Comparison of ENCODE assay signal across 1 cellular context in the genomic region with DNA sequence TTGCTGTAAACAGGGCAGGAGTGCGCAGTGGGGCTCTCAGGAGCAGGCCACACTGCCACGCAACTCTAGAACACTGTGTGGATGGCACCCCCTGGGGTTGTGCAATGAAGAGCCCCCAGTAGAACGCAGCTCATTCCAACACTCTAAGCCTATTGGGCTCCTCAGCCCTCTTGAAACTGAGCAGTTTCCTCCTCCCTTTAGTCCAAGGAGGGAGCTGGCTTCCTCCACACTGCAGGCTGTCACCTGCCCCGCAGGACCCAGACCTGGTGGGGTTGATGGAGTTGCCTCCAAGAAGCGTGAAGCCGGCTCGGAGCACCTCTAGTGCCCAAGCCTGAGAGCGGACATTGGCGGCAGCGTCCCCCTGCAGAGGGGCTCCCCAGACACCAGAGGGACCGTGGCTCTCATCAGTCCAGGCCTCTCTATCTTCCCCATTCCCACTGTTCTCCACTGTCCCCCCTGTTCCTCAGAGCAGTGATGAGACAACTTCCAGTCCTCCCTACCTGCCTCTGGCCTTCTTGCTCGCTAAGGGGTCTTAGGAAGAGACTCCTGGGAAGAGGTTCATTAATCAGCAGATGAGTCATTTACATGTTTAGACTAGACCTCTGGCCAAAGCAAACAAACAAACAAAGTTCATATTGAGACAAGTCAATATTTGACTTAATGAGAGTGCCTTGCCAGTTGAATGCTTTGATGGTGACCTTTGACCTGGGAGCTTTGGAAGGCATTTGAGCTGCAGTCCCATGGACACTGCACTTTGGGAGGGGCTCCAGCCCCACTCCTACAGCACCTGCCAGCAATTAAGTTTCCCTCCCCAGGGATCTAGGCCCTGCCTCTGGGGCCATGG.
TF ChIP-seq lines count a peak whose summit lies in the region.

No MANE protein-coding gene starts in this region.

TF ChIP-seq in HepG2, 621 proteins besides CTCF, POLR2A, EP300 and RAD21 (continued from another document):
- TF ChIP-seq, protein P1, sequence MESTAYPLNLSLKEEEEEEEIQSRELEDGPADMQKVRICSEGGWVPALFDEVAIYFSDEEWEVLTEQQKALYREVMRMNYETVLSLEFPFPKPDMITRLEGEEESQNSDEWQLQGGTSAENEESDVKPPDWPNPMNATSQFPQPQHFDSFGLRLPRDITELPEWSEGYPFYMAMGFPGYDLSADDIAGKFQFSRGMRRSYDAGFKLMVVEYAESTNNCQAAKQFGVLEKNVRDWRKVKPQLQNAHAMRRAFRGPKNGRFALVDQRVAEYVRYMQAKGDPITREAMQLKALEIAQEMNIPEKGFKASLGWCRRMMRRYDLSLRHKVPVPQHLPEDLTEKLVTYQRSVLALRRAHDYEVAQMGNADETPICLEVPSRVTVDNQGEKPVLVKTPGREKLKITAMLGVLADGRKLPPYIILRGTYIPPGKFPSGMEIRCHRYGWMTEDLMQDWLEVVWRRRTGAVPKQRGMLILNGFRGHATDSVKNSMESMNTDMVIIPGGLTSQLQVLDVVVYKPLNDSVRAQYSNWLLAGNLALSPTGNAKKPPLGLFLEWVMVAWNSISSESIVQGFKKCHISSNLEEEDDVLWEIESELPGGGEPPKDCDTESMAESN (CRISPR knock-in tag; conservative IDR thresholded peaks at IDR 0.05), result no peak
- TF ChIP-seq, protein P2, sequence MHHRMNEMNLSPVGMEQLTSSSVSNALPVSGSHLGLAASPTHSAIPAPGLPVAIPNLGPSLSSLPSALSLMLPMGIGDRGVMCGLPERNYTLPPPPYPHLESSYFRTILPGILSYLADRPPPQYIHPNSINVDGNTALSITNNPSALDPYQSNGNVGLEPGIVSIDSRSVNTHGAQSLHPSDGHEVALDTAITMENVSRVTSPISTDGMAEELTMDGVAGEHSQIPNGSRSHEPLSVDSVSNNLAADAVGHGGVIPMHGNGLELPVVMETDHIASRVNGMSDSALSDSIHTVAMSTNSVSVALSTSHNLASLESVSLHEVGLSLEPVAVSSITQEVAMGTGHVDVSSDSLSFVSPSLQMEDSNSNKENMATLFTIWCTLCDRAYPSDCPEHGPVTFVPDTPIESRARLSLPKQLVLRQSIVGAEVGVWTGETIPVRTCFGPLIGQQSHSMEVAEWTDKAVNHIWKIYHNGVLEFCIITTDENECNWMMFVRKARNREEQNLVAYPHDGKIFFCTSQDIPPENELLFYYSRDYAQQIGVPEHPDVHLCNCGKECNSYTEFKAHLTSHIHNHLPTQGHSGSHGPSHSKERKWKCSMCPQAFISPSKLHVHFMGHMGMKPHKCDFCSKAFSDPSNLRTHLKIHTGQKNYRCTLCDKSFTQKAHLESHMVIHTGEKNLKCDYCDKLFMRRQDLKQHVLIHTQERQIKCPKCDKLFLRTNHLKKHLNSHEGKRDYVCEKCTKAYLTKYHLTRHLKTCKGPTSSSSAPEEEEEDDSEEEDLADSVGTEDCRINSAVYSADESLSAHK (CRISPR knock-in tag; IDR thresholded peaks at IDR 0.05; ENCODE audit: borderline replicate concordance), result no peak
- no peak; the same call in 1 of the 2 replicates for TF ChIP-seq NCOA1 (CRISPR knock-in tag; IDR thresholded peaks at IDR 0.05)
- no peak for TF ChIP-seq CHCHD3 (CRISPR knock-in tag; IDR thresholded peaks at IDR 0.05)
- TF ChIP-seq, protein P3, sequence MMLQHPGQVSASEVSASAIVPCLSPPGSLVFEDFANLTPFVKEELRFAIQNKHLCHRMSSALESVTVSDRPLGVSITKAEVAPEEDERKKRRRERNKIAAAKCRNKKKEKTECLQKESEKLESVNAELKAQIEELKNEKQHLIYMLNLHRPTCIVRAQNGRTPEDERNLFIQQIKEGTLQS (CRISPR knock-in tag; IDR thresholded peaks at IDR 0.05), result peak; percentile 69; the same call in 1 of the 2 replicates
- TF ChIP-seq ZNF891 (CRISPR knock-in tag; IDR thresholded peaks at IDR 0.05), result peak; percentile 67; the same call in 1 of the 2 replicates
- peak; percentile 20; the same call in 1 of the 2 replicates for TF ChIP-seq KAT7 (CRISPR knock-in tag; IDR thresholded peaks at IDR 0.05; ENCODE audit: borderline replicate concordance)
- no peak for TF ChIP-seq MAFG (CRISPR knock-in tag; IDR thresholded peaks at IDR 0.05)
- TF ChIP-seq SAFB2 (CRISPR knock-in tag; IDR thresholded peaks at IDR 0.05; ENCODE audit: borderline replicate concordance, low read depth), result no peak
- TF ChIP-seq, protein P4, sequence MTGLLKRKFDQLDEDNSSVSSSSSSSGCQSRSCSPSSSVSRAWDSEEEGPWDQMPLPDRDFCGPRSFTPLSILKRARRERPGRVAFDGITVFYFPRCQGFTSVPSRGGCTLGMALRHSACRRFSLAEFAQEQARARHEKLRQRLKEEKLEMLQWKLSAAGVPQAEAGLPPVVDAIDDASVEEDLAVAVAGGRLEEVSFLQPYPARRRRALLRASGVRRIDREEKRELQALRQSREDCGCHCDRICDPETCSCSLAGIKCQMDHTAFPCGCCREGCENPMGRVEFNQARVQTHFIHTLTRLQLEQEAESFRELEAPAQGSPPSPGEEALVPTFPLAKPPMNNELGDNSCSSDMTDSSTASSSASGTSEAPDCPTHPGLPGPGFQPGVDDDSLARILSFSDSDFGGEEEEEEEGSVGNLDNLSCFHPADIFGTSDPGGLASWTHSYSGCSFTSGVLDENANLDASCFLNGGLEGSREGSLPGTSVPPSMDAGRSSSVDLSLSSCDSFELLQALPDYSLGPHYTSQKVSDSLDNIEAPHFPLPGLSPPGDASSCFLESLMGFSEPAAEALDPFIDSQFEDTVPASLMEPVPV (CRISPR knock-in tag; IDR thresholded peaks at IDR 0.05), result peak; percentile 52; the same call in 1 of the 2 replicates
- TF ChIP-seq ELF1 (CRISPR knock-in tag; IDR thresholded peaks at IDR 0.05), result no peak
- peak; percentile 73; the same call in 1 of the 2 replicates for TF ChIP-seq HHEX (CRISPR knock-in tag; IDR thresholded peaks at IDR 0.05)
- TF ChIP-seq AHR (CRISPR knock-in tag; IDR thresholded peaks at IDR 0.05), result no peak
- TF ChIP-seq ZNF430 (CRISPR knock-in tag; IDR thresholded peaks at IDR 0.05), result no peak
- no peak for TF ChIP-seq BRCA1 (CRISPR knock-in tag; IDR thresholded peaks at IDR 0.05)
- peak; percentile 51; the same call in 1 of the 2 replicates for TF ChIP-seq HNRNPL (IDR thresholded peaks at IDR 0.05; ENCODE audit: low read depth, low read length)
- peak; percentile 74; the same call in 1 of the 2 replicates for TF ChIP-seq FOXK1 (CRISPR knock-in tag; IDR thresholded peaks at IDR 0.05; ENCODE audit: borderline replicate concordance, low read depth)
- TF ChIP-seq PHF20 (CRISPR knock-in tag; IDR thresholded peaks at IDR 0.05), result no peak
- TF ChIP-seq MIER3 (CRISPR knock-in tag; IDR thresholded peaks at IDR 0.05; ENCODE audit: borderline replicate concordance), result no peak
- TF ChIP-seq, protein P5, sequence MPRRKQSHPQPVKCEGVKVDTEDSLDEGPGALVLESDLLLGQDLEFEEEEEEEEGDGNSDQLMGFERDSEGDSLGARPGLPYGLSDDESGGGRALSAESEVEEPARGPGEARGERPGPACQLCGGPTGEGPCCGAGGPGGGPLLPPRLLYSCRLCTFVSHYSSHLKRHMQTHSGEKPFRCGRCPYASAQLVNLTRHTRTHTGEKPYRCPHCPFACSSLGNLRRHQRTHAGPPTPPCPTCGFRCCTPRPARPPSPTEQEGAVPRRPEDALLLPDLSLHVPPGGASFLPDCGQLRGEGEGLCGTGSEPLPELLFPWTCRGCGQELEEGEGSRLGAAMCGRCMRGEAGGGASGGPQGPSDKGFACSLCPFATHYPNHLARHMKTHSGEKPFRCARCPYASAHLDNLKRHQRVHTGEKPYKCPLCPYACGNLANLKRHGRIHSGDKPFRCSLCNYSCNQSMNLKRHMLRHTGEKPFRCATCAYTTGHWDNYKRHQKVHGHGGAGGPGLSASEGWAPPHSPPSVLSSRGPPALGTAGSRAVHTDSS (CRISPR knock-in tag; conservative IDR thresholded peaks at IDR 0.05), result no peak
- TF ChIP-seq ZNF296 (CRISPR knock-in tag; conservative IDR thresholded peaks at IDR 0.05), result no peak
- TF ChIP-seq TARDBP (CRISPR knock-in tag; IDR thresholded peaks at IDR 0.05), result peak; percentile 79
- TF ChIP-seq SIX1 (CRISPR knock-in tag; IDR thresholded peaks at IDR 0.05; ENCODE audit: borderline replicate concordance), result peak; percentile 68
- TF ChIP-seq, protein P6, sequence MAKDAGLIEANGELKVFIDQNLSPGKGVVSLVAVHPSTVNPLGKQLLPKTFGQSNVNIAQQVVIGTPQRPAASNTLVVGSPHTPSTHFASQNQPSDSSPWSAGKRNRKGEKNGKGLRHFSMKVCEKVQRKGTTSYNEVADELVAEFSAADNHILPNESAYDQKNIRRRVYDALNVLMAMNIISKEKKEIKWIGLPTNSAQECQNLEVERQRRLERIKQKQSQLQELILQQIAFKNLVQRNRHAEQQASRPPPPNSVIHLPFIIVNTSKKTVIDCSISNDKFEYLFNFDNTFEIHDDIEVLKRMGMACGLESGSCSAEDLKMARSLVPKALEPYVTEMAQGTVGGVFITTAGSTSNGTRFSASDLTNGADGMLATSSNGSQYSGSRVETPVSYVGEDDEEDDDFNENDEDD (CRISPR knock-in tag; IDR thresholded peaks at IDR 0.05; ENCODE audit: borderline replicate concordance), result peak; percentile 23; the same call in 1 of the 2 replicates
- peak; percentile 81 for TF ChIP-seq SOX5 (CRISPR knock-in tag; IDR thresholded peaks at IDR 0.05; ENCODE audit: borderline replicate concordance)
- peak; percentile 61; the same call in 1 of the 2 replicates for TF ChIP-seq TCF7L2 (IDR thresholded peaks at IDR 0.05; ENCODE audit: low read depth, low read length)
- TF ChIP-seq, protein P7, sequence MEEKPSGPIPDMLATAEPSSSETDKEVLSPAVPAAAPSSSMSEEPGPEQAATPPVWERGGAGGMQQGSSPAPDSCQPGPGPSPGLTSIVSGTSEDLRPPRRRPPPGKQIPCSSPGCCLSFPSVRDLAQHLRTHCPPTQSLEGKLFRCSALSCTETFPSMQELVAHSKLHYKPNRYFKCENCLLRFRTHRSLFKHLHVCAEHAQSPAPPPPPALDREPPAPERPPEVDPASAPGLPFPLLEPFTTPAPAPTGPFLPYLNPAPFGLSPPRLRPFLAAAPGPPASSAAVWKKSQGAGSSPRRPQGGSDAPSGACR (CRISPR knock-in tag; IDR thresholded peaks at IDR 0.05), result no peak
- TF ChIP-seq, protein P8, sequence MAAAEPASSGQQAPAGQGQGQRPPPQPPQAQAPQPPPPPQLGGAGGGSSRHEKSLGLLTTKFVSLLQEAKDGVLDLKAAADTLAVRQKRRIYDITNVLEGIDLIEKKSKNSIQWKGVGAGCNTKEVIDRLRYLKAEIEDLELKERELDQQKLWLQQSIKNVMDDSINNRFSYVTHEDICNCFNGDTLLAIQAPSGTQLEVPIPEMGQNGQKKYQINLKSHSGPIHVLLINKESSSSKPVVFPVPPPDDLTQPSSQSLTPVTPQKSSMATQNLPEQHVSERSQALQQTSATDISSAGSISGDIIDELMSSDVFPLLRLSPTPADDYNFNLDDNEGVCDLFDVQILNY (CRISPR knock-in tag; conservative IDR thresholded peaks at IDR 0.05), result no peak
- 0 out of 2 replicates have a peak, but pooled peaks have one; percentile 29 for TF ChIP-seq SMAD9 (CRISPR knock-in tag; IDR thresholded peaks at IDR 0.05)
- TF ChIP-seq SYNCRIP (IDR thresholded peaks at IDR 0.05; ENCODE audit: insufficient read depth, low read depth, low read length), result no peak
- TF ChIP-seq NFIC (IDR thresholded peaks at IDR 0.05; ENCODE audit: low read length), result peak; percentile 91
- TF ChIP-seq RNF2 (conservative IDR thresholded peaks at IDR 0.05; ENCODE audit: low read depth), result no peak
